Comparison of ENCODE assay signal across 8 cellular contexts in the genomic region with DNA sequence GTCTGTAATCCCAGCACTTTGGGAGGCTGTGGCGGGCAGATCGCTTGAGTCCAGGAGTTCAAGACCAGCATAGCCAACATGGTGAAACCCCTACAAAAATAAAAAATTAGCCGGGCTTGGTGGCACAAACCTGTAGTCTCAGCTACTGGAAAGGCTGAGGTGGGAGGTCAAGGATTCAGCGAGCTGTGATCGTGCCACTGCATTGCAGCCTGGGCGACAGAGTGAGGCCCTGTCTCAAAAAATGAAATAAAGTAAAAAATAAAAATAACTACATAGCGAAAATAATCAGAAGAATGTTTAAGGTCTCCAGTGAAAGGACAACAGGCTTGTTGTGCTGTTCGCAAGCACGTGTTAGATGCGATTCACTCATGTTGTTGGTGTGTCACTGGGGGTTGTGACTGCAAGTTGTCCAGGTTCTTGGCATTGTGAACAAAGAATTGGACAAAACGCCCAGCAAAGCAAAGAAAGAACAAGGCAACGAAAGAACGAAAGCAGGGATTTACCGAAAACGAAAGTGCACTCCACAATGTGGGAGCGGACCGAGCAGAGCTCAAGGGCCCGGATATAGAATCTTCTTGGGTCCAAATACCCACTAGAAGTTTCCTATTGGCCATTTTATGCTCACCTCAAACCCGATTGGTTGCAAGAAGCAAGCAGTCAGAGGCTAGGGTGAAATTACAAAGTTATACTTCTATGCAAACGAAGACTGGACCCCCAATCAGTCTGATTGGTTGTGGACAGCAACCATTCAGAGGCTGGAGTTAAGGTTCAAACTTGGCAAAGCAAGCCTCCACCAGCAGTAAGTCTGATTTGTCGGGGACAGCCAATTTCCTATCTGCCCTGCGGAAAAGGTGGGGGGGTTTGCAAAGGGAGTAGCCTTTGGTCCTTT. TPM values are rescaled to one million over a fixed set of nuclear protein-coding genes. Genes with fewer than 3 reads are reported as not detected.
DNase-seq lines count a peak whose midpoint lies in the region; ATAC-seq and TF ChIP-seq lines count a peak whose summit lies in the region.

No MANE protein-coding gene starts in this region.

- H3K4me2 ChIP-seq in GM23248 (ENCODE audit: unreplicated experiment) (peak overlapping the region; percentile 100), OCI-LY1 (ENCODE audit: low read length) (peak overlapping the region; percentile 91)

- no peak for TF ChIP-seq CTCF in CD4-positive, alpha-beta T cell (IDR thresholded peaks at IDR 0.05)
- TF ChIP-seq CTCF in OCI-LY1 (IDR thresholded peaks at IDR 0.05; ENCODE audit: low read length) (no peak), mucosa of descending colon (IDR thresholded peaks at IDR 0.05) (no peak)

- no peaks in the 10 kb centered on the region; the same call in 1 of the 2 replicates for H3K4me1 ChIP-seq in GM23248 (ENCODE audit: insufficient read depth)
- peaks cover 34% of the 10 kb centered on the region for H3K4me1 ChIP-seq in OCI-LY1 (ENCODE audit: insufficient read depth, low read length, severe bottlenecking)
- H3K4me1 ChIP-seq in mucosa of descending colon (ENCODE audit: low read depth) = peaks cover 8% of the 10 kb centered on the region

- intact Hi-C loops in CD4-positive, alpha-beta T cell (cut with DNase I, micrococcal nuclease) = loop anchor here in 1 of 2 experiments (5.0 to 10.0 kb wide), 2 partner anchors 129 to 719 kb away; partner anchors contain the start of gene BDP1
- intact Hi-C loops in mucosa of descending colon (cut with DNase I, micrococcal nuclease) = no loop called here

- H3K79me2 ChIP-seq in GM23248 (ENCODE audit: insufficient read depth) (peaks cover 37% of the 10 kb centered on the region), OCI-LY1 (ENCODE audit: insufficient read depth, low read length) (peaks cover 37% of the 10 kb centered on the region)

- H3K9me3 Mint-ChIP-seq in CD4-positive, alpha-beta T cell = no peaks in the 10 kb centered on the region
- no peaks in the 10 kb centered on the region for H3K9me3 Mint-ChIP-seq in central memory CD8-positive, alpha-beta T cell

- 78 to 81% methylated on average over 22 of the region's 22 CpGs for WGBS in GM23248 (ENCODE audit: low coverage in 1 of 2, low lambda C conversion rate in 2 of 2, missing lambda C conversion rate in 2 of 2), 2 experiments

- H3K9me3 ChIP-seq in CD4-positive, alpha-beta T cell (ENCODE audit: control insufficient read depth, low read length) = no peaks in the 10 kb centered on the region
- H3K9me3 ChIP-seq in GM23248 (ENCODE audit: low read depth) = no peaks in the 10 kb centered on the region
- H3K9me3 ChIP-seq in OCI-LY1 (ENCODE audit: low read length) = no peaks in the 10 kb centered on the region
- no peaks in the 10 kb centered on the region for H3K9me3 ChIP-seq in mucosa of descending colon

- POLR2A ChIA-PET in CD4-positive, alpha-beta T cell (lab: Charles Lee) = interaction anchor here (0.7 to 2.7 kb wide), 3 partner anchors 11 to 130 kb away, joined by 3 to 28 read pairs (median 5); partner anchors contain the start of gene BDP1

- no peaks in the 10 kb centered on the region for H3K9me2 ChIP-seq in GM23248 (ENCODE audit: insufficient read depth)
- H3K9me2 ChIP-seq in OCI-LY1 (ENCODE audit: low read depth, low read length) = no peaks in the 10 kb centered on the region

- H3K9ac ChIP-seq in GM23248 = peak overlapping the region; percentile 86
- H3K9ac ChIP-seq in OCI-LY1 (ENCODE audit: low read length) = peak overlapping the region; percentile 67

- no peaks in the 10 kb centered on the region for H3K27me3 ChIP-seq in CD4-positive, alpha-beta T cell (ENCODE audit: control insufficient read depth, insufficient read depth, low read length)
- no peaks in the 10 kb centered on the region for H3K27me3 ChIP-seq in GM23248 (replicated peaks; ENCODE audit: insufficient read depth)
- no peaks in the 10 kb centered on the region for H3K27me3 ChIP-seq in OCI-LY1 (ENCODE audit: insufficient read depth, low read length)

- H4K20me1 ChIP-seq in GM23248 (ENCODE audit: insufficient read depth) (no peaks in the 10 kb centered on the region), OCI-LY1 (ENCODE audit: insufficient read depth, low read length) (no peaks in the 10 kb centered on the region)

- H3K4me3 ChIP-seq in GM23248 = peak overlapping the region; percentile 89
- H3K4me3 ChIP-seq in OCI-LY1 (ENCODE audit: low read depth, low read length, poor library complexity, severe bottlenecking) = peak overlapping the region; percentile 66
- peak overlapping the region; percentile 65 for H3K4me3 ChIP-seq in mucosa of descending colon

- H3K27me3 Mint-ChIP-seq in CD4-positive, alpha-beta T cell = no peaks in the 10 kb centered on the region
- H3K27me3 Mint-ChIP-seq in central memory CD8-positive, alpha-beta T cell = no peaks in the 10 kb centered on the region

- no peaks in the 10 kb centered on the region for H3F3A ChIP-seq in GM23248 (ENCODE audit: insufficient read depth)
- H3F3A ChIP-seq in OCI-LY1 (ENCODE audit: insufficient read depth, low read length) = no peaks in the 10 kb centered on the region

- DNase-seq in CD4-positive, alpha-beta T cell = no peak
- DNase-seq in GM23248 = no peak
- DNase-seq in central memory CD8-positive, alpha-beta T cell (ENCODE audit: low spot score in 2 of 2) = no peak
- DNase-seq in mucosa of descending colon = peak in 1 of 3 donors; percentile 14
- DNase-seq in middle frontal gyrus (ENCODE audit: extremely low spot score, low spot score) = no peak
- no peak for DNase-seq in NOMO-1 treated with DMSO at 0.1 percent for 48 hours (lab: John Stamatoyannopoulos, UW; ENCODE audit: unreplicated experiment)

- peak overlapping the region; percentile 89 for H3K27ac Mint-ChIP-seq in CD4-positive, alpha-beta T cell
- H3K27ac Mint-ChIP-seq in central memory CD8-positive, alpha-beta T cell (ENCODE audit: low read depth) = peak overlapping the region; percentile 99

- peak overlapping the region; percentile 87 for H3K27ac ChIP-seq in CD4-positive, alpha-beta T cell (ENCODE audit: low read depth, low read length)
- H3K27ac ChIP-seq in GM23248 (peak overlapping the region; percentile 53), OCI-LY1 (ENCODE audit: low read depth, low read length, poor library complexity, severe bottlenecking) (peak overlapping the region; percentile 37)

- CTCF ChIA-PET in CD4-positive, alpha-beta T cell (lab: Charles Lee) = interaction anchor here (7.8 kb wide), 1 partner anchor 14 kb away, joined by 55 read pairs; no protein-coding TSS in a partner anchor

- no peaks in the 10 kb centered on the region for H3K36me3 ChIP-seq in GM23248 (ENCODE audit: low read depth)
- H3K36me3 ChIP-seq in OCI-LY1 (ENCODE audit: insufficient read depth, low read length) = peaks cover 5% of the 10 kb centered on the region; the same call in 1 of the 2 replicates
- no peaks in the 10 kb centered on the region for H3K36me3 ChIP-seq in mucosa of descending colon (ENCODE audit: low read depth)

- peaks cover 45% of the 10 kb centered on the region for H3K4me1 Mint-ChIP-seq in CD4-positive, alpha-beta T cell (ENCODE audit: low read depth)
- peaks cover 31% of the 10 kb centered on the region for H3K4me1 Mint-ChIP-seq in central memory CD8-positive, alpha-beta T cell

- in situ Hi-C loops in GM23248 (cut with MboI) = no loop called here

- peak; percentile 7 for ATAC-seq in CD4-positive, alpha-beta T cell (ENCODE audit: poor library complexity)
- no peak for ATAC-seq in central memory CD8-positive, alpha-beta T cell (replicated peaks; ENCODE audit: extremely low read depth, poor library complexity, severe bottlenecking)
- no peak for ATAC-seq in mucosa of descending colon
- no peak for ATAC-seq in HG02970 (IDR thresholded peaks at IDR 0.05; ENCODE audit: low FRiP score, unreplicated experiment)

- H3K4me3 Mint-ChIP-seq in CD4-positive, alpha-beta T cell = peak overlapping the region; percentile 98
- peak overlapping the region; percentile 94 for H3K4me3 Mint-ChIP-seq in central memory CD8-positive, alpha-beta T cell

- no peaks in the 10 kb centered on the region for H3K36me3 Mint-ChIP-seq in CD4-positive, alpha-beta T cell (ENCODE audit: low read depth)
- peaks cover 8% of the 10 kb centered on the region for H3K36me3 Mint-ChIP-seq in central memory CD8-positive, alpha-beta T cell (ENCODE audit: insufficient read depth)

- H2AFZ ChIP-seq in GM23248 = peak overlapping the region; percentile 98
- H2AFZ ChIP-seq in OCI-LY1 (ENCODE audit: low read length) = peak overlapping the region; percentile 53; the same call in 1 of the 2 replicates

RNA-seq across cellular contexts. Expression of gene MCCC2, which starts 0.8 kb away (rescaled TPM):
- total RNA-seq in CD4-positive, alpha-beta T cell = 10 to 100 TPM; 16.3 to 18.7 TPM
- 11.6 and 23.9 TPM in 2 replicates for total RNA-seq in GM23248 (2014; rRNA removed; shearing (Covaris generic))
- 17.8 and 18.5 TPM in 2 replicates for polyA plus RNA-seq in GM23248 (2016; fragmentation: Nextera tagmentation; extraction: Ambion mirVana)
- total RNA-seq in mucosa of descending colon = 10 to 100 TPM; 32.3 to 63.8 (median 54.0) TPM

Comparison
In these comparisons a context has a peak if more than half of its experiments do, and no peak if none do; other contexts are left out.
1. H3K27ac ChIP-seq: peak in every context shown above with its lines; median percentile 87 in CD4-positive, alpha-beta T cell; 53 in GM23248; 37 in OCI-LY1.